2 cellular contexts compared by ENCODE assay signal in genomic region chr4:128854433-128854832, GRCh38.
A peak's percentile ranks its signal among the peaks of the same experiment; 100 is the strongest.
TF ChIP-seq lines count a peak whose summit lies in the region.

No MANE protein-coding gene starts in this region.

TF ChIP-seq in IMR-90, 13 proteins besides CTCF, POLR2A, EP300 and RAD21:
- TF ChIP-seq RCOR1 (IDR thresholded peaks at IDR 0.05; ENCODE audit: insufficient replicate concordance, low read length) (no peak), BHLHE40 (IDR thresholded peaks at IDR 0.05; ENCODE audit: low read depth, low read length) (no peak), SMC3 (IDR thresholded peaks at IDR 0.05; ENCODE audit: low read depth, low read length) (no peak), FOS (IDR thresholded peaks at IDR 0.05; ENCODE audit: low read depth, low read length) (no peak), RFX5 (IDR thresholded peaks at IDR 0.05; ENCODE audit: low read depth, low read length) (no peak), CEBPB (IDR thresholded peaks at IDR 0.05; ENCODE audit: low read depth, low read length) (peak; percentile 41; the same call in 1 of the 2 replicates), MXI1 (IDR thresholded peaks at IDR 0.05; ENCODE audit: borderline replicate concordance, low read depth, low read length) (no peak)
- TF ChIP-seq, protein P1, sequence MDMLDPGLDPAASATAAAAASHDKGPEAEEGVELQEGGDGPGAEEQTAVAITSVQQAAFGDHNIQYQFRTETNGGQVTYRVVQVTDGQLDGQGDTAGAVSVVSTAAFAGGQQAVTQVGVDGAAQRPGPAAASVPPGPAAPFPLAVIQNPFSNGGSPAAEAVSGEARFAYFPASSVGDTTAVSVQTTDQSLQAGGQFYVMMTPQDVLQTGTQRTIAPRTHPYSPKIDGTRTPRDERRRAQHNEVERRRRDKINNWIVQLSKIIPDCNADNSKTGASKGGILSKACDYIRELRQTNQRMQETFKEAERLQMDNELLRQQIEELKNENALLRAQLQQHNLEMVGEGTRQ (IDR thresholded peaks at IDR 0.05; ENCODE audit: low read depth, low read length), result no peak

TF ChIP-seq in endothelial cell of umbilical vein, 7 proteins besides CTCF, POLR2A, EP300 and RAD21:
- TF ChIP-seq EZH2 (IDR thresholded peaks at IDR 0.05; ENCODE audit: borderline replicate concordance, low read depth, low read length, severe bottlenecking) (no peak), POLR2AphosphoS5 (IDR thresholded peaks at IDR 0.05; ENCODE audit: insufficient read depth, low read depth, low read length) (no peak), GATA2 (IDR thresholded peaks at IDR 0.05; ENCODE audit: insufficient read depth, insufficient read length, low read depth, low read length) (no peak), JUN (IDR thresholded peaks at IDR 0.05; ENCODE audit: borderline replicate concordance, insufficient read depth, insufficient read length, low read depth) (no peak), FOS (IDR thresholded peaks at IDR 0.05; ENCODE audit: borderline replicate concordance, insufficient read depth, low read length) (no peak), MYC (IDR thresholded peaks at IDR 0.05; ENCODE audit: low read depth, low read length) (no peak)
- TF ChIP-seq, protein P2, sequence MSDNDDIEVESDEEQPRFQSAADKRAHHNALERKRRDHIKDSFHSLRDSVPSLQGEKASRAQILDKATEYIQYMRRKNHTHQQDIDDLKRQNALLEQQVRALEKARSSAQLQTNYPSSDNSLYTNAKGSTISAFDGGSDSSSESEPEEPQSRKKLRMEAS (IDR thresholded peaks at IDR 0.05; ENCODE audit: insufficient read depth, insufficient read length), result no peak
TF ChIP-seq in endothelial cell of umbilical vein: peak in this region for 0.
